8 cellular contexts compared by ENCODE assay signal in genomic region chr9:93577045-93577939, GRCh38. TPM values are rescaled to one million over a fixed set of nuclear protein-coding genes. Genes with fewer than 3 reads are reported as not detected.
A peak's percentile ranks its signal among the peaks of the same experiment; 100 is the strongest.
DNase-seq lines count a peak whose midpoint lies in the region; ATAC-seq and TF ChIP-seq lines count a peak whose summit lies in the region.

No MANE protein-coding gene starts in this region.

- H3K4me3 Mint-ChIP-seq in CD4-positive, alpha-beta T cell, result peak overlapping the region; percentile 93

- intact Hi-C loops in CD4-positive, alpha-beta T cell (cut with DNase I, micrococcal nuclease), result loop anchor here (5.0 to 10.0 kb wide), 3 partner anchors 590 to 1252 kb away; partner anchors contain the start of genes CENPP (in 1 of the 2) and NOL8 (in 1 of the 2)

- H3K27me3 ChIP-seq in CD4-positive, alpha-beta T cell (ENCODE audit: control insufficient read depth, insufficient read depth, low read length), result no peaks in the 10 kb centered on the region
- peaks cover 4% of the 10 kb centered on the region; the same call in 1 of the 2 replicates for H3K27me3 ChIP-seq in OCI-LY1 (ENCODE audit: insufficient read depth, low read length)
- no peaks in the 10 kb centered on the region for H3K27me3 ChIP-seq in subcutaneous abdominal adipose tissue (ENCODE audit: control insufficient read depth in 5 of 5, insufficient read depth in 4 of 5, low read length in 5 of 5)

- no peaks in the 10 kb centered on the region for H3K9me3 ChIP-seq in CD4-positive, alpha-beta T cell (ENCODE audit: control insufficient read depth, low read length)
- H3K9me3 ChIP-seq in OCI-LY1 (ENCODE audit: low read length) (no peaks in the 10 kb centered on the region), subcutaneous abdominal adipose tissue (ENCODE audit: control insufficient read depth in 5 of 5, low read length in 5 of 5) (no peaks in the 10 kb centered on the region)

- no peaks in the 10 kb centered on the region for H4K20me1 ChIP-seq in OCI-LY1 (ENCODE audit: insufficient read depth, low read length)

- H3K9me2 ChIP-seq in OCI-LY1 (ENCODE audit: low read depth, low read length), result no peaks in the 10 kb centered on the region

- TF ChIP-seq CTCF in CD4-positive, alpha-beta T cell (IDR thresholded peaks at IDR 0.05), result no peak
- TF ChIP-seq CTCF in OCI-LY1 (IDR thresholded peaks at IDR 0.05; ENCODE audit: low read length) (no peak), cardiac fibroblast (IDR thresholded peaks at IDR 0.05; ENCODE audit: low read depth, low read length) (no peak)

- CTCF ChIA-PET in CD4-positive, alpha-beta T cell (lab: Charles Lee), result no interaction called here

- no peak for DNase-seq in CD4-positive, alpha-beta T cell
- DNase-seq in cardiac fibroblast (ENCODE audit: low read depth in 2 of 2), result peak in 1 of 2 donors; percentile 36
- DNase-seq in left kidney (ENCODE audit: low read depth, low spot score), result peak; percentile 59
- no peak for DNase-seq in GOT3 (lab: John Stamatoyannopoulos, UW)

- H3K9me3 Mint-ChIP-seq in CD4-positive, alpha-beta T cell, result no peaks in the 10 kb centered on the region

- H3K27ac Mint-ChIP-seq in CD4-positive, alpha-beta T cell, result peak overlapping the region; percentile 89

- peak overlapping the region; percentile 71 for H3K9ac ChIP-seq in OCI-LY1 (ENCODE audit: low read length)
- H3K9ac ChIP-seq in subcutaneous abdominal adipose tissue (ENCODE audit: low read length in 5 of 5), result peak overlapping the region; percentile 66 to 85 (median 73)

- H3K4me2 ChIP-seq in OCI-LY1 (ENCODE audit: low read length), result peak overlapping the region; percentile 67

- H3K27me3 Mint-ChIP-seq in CD4-positive, alpha-beta T cell, result no peaks in the 10 kb centered on the region

- peak overlapping the region; percentile 71 for H3K4me3 ChIP-seq in OCI-LY1 (ENCODE audit: low read depth, low read length, poor library complexity, severe bottlenecking)
- H3K4me3 ChIP-seq in cardiac fibroblast (replicated peaks in 1 of 2; ENCODE audit: low read depth in 2 of 2, low read length in 2 of 2), result peak overlapping the region; percentile 58 to 69
- H3K4me3 ChIP-seq in subcutaneous abdominal adipose tissue (ENCODE audit: low read depth in 1 of 5, low read length in 5 of 5), result peak overlapping the region; percentile 69 to 82 (median 79)

- H3K36me3 ChIP-seq in OCI-LY1 (ENCODE audit: insufficient read depth, low read length), result no peaks in the 10 kb centered on the region; the same call in 1 of the 2 replicates
- H3K36me3 ChIP-seq in subcutaneous abdominal adipose tissue (ENCODE audit: control insufficient read depth in 5 of 5, insufficient read depth in 5 of 5, low read length in 5 of 5), result no peaks in the 10 kb centered on the region

- H3K27ac ChIP-seq in CD4-positive, alpha-beta T cell (ENCODE audit: low read depth, low read length), result no peak overlapping the region
- H3K27ac ChIP-seq in OCI-LY1 (ENCODE audit: low read depth, low read length, poor library complexity, severe bottlenecking), result no peak overlapping the region
- peak overlapping the region; percentile 42 for H3K27ac ChIP-seq in subcutaneous abdominal adipose tissue (ENCODE audit: low read depth, low read length)

- H3F3A ChIP-seq in OCI-LY1 (ENCODE audit: insufficient read depth, low read length), result no peaks in the 10 kb centered on the region

- POLR2A ChIA-PET in CD4-positive, alpha-beta T cell (lab: Charles Lee), result interaction anchor here (0.7 to 1.3 kb wide), 4 partner anchors 10 to 770 kb away, joined by 3 to 7 read pairs (median 4); no protein-coding TSS in a partner anchor

- H2AFZ ChIP-seq in OCI-LY1 (ENCODE audit: low read length), result no peak overlapping the region

- H3K4me1 Mint-ChIP-seq in CD4-positive, alpha-beta T cell (ENCODE audit: low read depth), result peaks cover 65% of the 10 kb centered on the region

- H3K36me3 Mint-ChIP-seq in CD4-positive, alpha-beta T cell (ENCODE audit: low read depth), result peaks cover 15% of the 10 kb centered on the region

- ATAC-seq in CD4-positive, alpha-beta T cell (ENCODE audit: poor library complexity), result peak; percentile 19
- peak; percentile 21 for ATAC-seq in GM21381 (IDR thresholded peaks at IDR 0.05; ENCODE audit: unreplicated experiment)
- no peak for ATAC-seq in HG03520 (IDR thresholded peaks at IDR 0.05; ENCODE audit: unreplicated experiment)

- H3K4me1 ChIP-seq in OCI-LY1 (ENCODE audit: insufficient read depth, low read length, severe bottlenecking), result peaks cover 21% of the 10 kb centered on the region
- peaks cover 2 to 64% (median 53%) of the 10 kb centered on the region in 5 donors for H3K4me1 ChIP-seq in subcutaneous abdominal adipose tissue (ENCODE audit: control insufficient read depth in 5 of 5, insufficient read depth in 5 of 5, low read length in 5 of 5)

- no peaks in the 10 kb centered on the region for H3K79me2 ChIP-seq in OCI-LY1 (ENCODE audit: insufficient read depth, low read length)

RNA-seq across cellular contexts. Expression of gene PHF2, which starts 0.9 kb away (rescaled TPM):
- total RNA-seq in CD4-positive, alpha-beta T cell, result 10 to 100 TPM; 27.3 to 28.8 TPM
